Comparison of ENCODE assay signal across 8 cellular contexts in genomic region chr2:217790195-217790594, GRCh38.
DNase-seq lines count a peak whose midpoint lies in the region; ATAC-seq and TF ChIP-seq lines count a peak whose summit lies in the region.

No MANE protein-coding gene starts in this region.

- H3K27me3 ChIP-seq in heart right ventricle (no peaks in the 10 kb centered on the region), tibial artery (no peaks in the 10 kb centered on the region), H9 (ENCODE audit: insufficient read depth, low read length) (no peaks in the 10 kb centered on the region; the same call in 1 of the 2 replicates)

- H2AFZ ChIP-seq in H9 (ENCODE audit: low read length): no peak overlapping the region

- no peak overlapping the region for H3K4ac ChIP-seq in H9 (ENCODE audit: low read depth, low read length)

- no peak overlapping the region for H3K4me3 Mint-ChIP-seq in H9

- no peak overlapping the region for H4K8ac ChIP-seq in H9 (replicated peaks; ENCODE audit: insufficient read length, low read depth, low read length)

- peaks cover 9 to 17% of the 10 kb centered on the region in 2 experiments; a peak in 3 of 4 replicates for H3K4me1 Mint-ChIP-seq in H9

- no peak overlapping the region for H2BK12ac ChIP-seq in H9 (ENCODE audit: insufficient read length, low read depth, low read length)

- no peaks in the 10 kb centered on the region for H3K9me3 ChIP-seq in heart right ventricle
- no peaks in the 10 kb centered on the region for H3K9me3 ChIP-seq in tibial artery
- H3K9me3 ChIP-seq in H9 (ENCODE audit: control insufficient read depth, low read depth, low read length): no peaks in the 10 kb centered on the region

- peak in 2 of 9 donors; percentile 18 to 32 for TF ChIP-seq CTCF in heart right ventricle (IDR thresholded peaks at IDR 0.05)
- TF ChIP-seq CTCF in tibial artery (IDR thresholded peaks at IDR 0.05): no peak
- TF ChIP-seq CTCF in H9 (conservative IDR thresholded peaks at IDR 0.05): no peak

- no peaks in the 10 kb centered on the region for H4K20me1 ChIP-seq in H9 (ENCODE audit: control insufficient read depth, insufficient read depth, insufficient read length)

- intact Hi-C loops in heart right ventricle (cut with DNase I) (loop anchor here in 3 of 10 donors (2.0 to 5.0 kb wide), 4 partner anchors 97 to 199 kb away; no protein-coding TSS in a partner anchor), tibial artery (cut with DNase I; ENCODE audit: low total_unique reads) (loop anchor here (2.0 kb wide), 1 partner anchor 199 kb away; no protein-coding TSS in a partner anchor), posterior cingulate gyrus (cut with DNase I) (no loop called here)

- H3K4me3 ChIP-seq in heart right ventricle (peak overlapping the region in 4 of 10 donors; percentile 5 to 40 (median 18)), tibial artery (peak overlapping the region in 1 of 2 donors; percentile 20)

- H2BK15ac ChIP-seq in H9 (ENCODE audit: low read depth, low read length): no peak overlapping the region

- no peak overlapping the region for H4K91ac ChIP-seq in H9 (ENCODE audit: insufficient read length, low read depth, low read length)

- no peak for DNase-seq in activated CD4-positive, CD25-positive, alpha-beta regulatory T cell treated with anti-CD3 and anti-CD28 coated beads, Interleukin-2, amount 50 U/mL, for 72 hours
- DNase-seq in SK-N-DZ (ENCODE audit: low spot score) (peak; percentile 59), heart right ventricle (no peak), tibial artery (peak in 1 of 2 donors; percentile 64), H9 (no peak), posterior cingulate gyrus (no peak)

- peak overlapping the region in 8 of 10 donors; percentile 2 to 76 (median 32) for H3K27ac ChIP-seq in heart right ventricle
- H3K27ac ChIP-seq in tibial artery: peak overlapping the region; percentile 58 to 62
- H3K27ac ChIP-seq in H9 (ENCODE audit: insufficient read length, low read depth, low read length): no peak overlapping the region

- H2BK5ac ChIP-seq in H9 (ENCODE audit: insufficient read length, low read length): no peak overlapping the region

- H3K4me2 ChIP-seq in H9 (ENCODE audit: insufficient read depth, insufficient read length, low read length): no peak overlapping the region

- H3K23ac ChIP-seq in H9 (ENCODE audit: insufficient read length, low read depth, low read length): no peak overlapping the region

- H3K27ac Mint-ChIP-seq in H9: no peak overlapping the region

- H3K9me3 Mint-ChIP-seq in H9: peaks cover 9 to 13% of the 10 kb centered on the region in 2 experiments

- WGBS in heart right ventricle, 2 donors: 54% methylated on average over 10 of the region's 10 CpGs
- WGBS in H9 (ENCODE audit: extremely low coverage, insufficient read length, low lambda C conversion rate): no CpG with 5 or more reads among the region's 10 CpGs

- H3K27me3 Mint-ChIP-seq in H9 (ENCODE audit: low read depth): peaks cover 20% of the 10 kb centered on the region

- H3K23me2 ChIP-seq in H9 (ENCODE audit: insufficient read length, low read depth, low read length, poor library complexity, severe bottlenecking): no peaks in the 10 kb centered on the region

- H4K5ac ChIP-seq in H9 (ENCODE audit: insufficient read length, low read depth, low read length): no peak overlapping the region

- peak; percentile 49 to 63 for ATAC-seq in activated CD4-positive, CD25-positive, alpha-beta regulatory T cell treated with anti-CD3 and anti-CD28 coated beads, Interleukin-2, amount 50 U/mL, for 24 hours
- peak in 6 of 8 donors; percentile 12 to 61 (median 34) for ATAC-seq in heart right ventricle
- ATAC-seq in GM18907 (IDR thresholded peaks at IDR 0.05; ENCODE audit: unreplicated experiment): no peak

- H3K79me2 ChIP-seq in H9 (ENCODE audit: insufficient read depth, low read length): no peaks in the 10 kb centered on the region

- H3T11ph ChIP-seq in H9 (ENCODE audit: low read length): no peak overlapping the region

- no peak overlapping the region for H3K9ac ChIP-seq in H9 (ENCODE audit: extremely low read depth, insufficient read length, low read length)

- no peak overlapping the region for H2AK5ac ChIP-seq in H9 (ENCODE audit: insufficient read length, low read length)

- no peak overlapping the region for H3K56ac ChIP-seq in H9 (ENCODE audit: insufficient read length, low read depth, low read length)

- H2BK120ac ChIP-seq in H9 (ENCODE audit: low read depth, low read length, poor library complexity, severe bottlenecking): no peak overlapping the region

- H3K14ac ChIP-seq in H9 (ENCODE audit: insufficient read depth, low read length): no peak overlapping the region

- H2BK20ac ChIP-seq in H9 (ENCODE audit: low read depth, low read length, poor library complexity, severe bottlenecking): no peak overlapping the region

- H3K4me1 ChIP-seq in heart right ventricle: peaks cover 4 to 65% (median 46%) of the 10 kb centered on the region in 9 donors
- H3K4me1 ChIP-seq in tibial artery: peaks cover 0 to 41% (median 15%) of the 10 kb centered on the region in 4 donors
- H3K4me1 ChIP-seq in H9 (ENCODE audit: insufficient read depth, low read length): no peaks in the 10 kb centered on the region

- H3K79me1 ChIP-seq in H9 (ENCODE audit: insufficient read depth, low read depth, low read length, poor library complexity, severe bottlenecking): no peaks in the 10 kb centered on the region

- peaks cover 0 to 23% (median 0%) of the 10 kb centered on the region in 9 donors for H3K36me3 ChIP-seq in heart right ventricle
- H3K36me3 ChIP-seq in tibial artery: peaks cover 26 to 44% (median 42%) of the 10 kb centered on the region in 3 donors

- H3K18ac ChIP-seq in H9 (ENCODE audit: insufficient read length, low read depth, low read length): no peak overlapping the region

- H3K36me3 Mint-ChIP-seq in H9 (ENCODE audit: insufficient read depth in 1 of 3, low read depth in 3 of 3): peaks cover 0 to 8% (median 0%) of the 10 kb centered on the region in 3 experiments; a peak in 3 of 7 replicates
